In genomic region chr17:81673561-81674258, GRCh38 we compare ENCODE assay signal across 20 cellular contexts.
"Had no signal": no experiment of that assay in that cellular context is flagged by ENCODE, and none has a peak within 500 bp of the region (broad histone marks: within the 10 kb centered on the region; RNA-seq: fewer than 3 reads in every experiment).

No MANE protein-coding gene starts in this region.

- DNase-seq: activated CD4-positive, alpha-beta T cell treated with anti-CD3 and anti-CD28 coated beads for 1 hour; activated CD4-positive, alpha-beta T cell treated with anti-CD3 and anti-CD28 coated beads, Interleukin-2, amount 50 U/mL, for 1 hour; activated CD8-positive, alpha-beta T cell treated with anti-CD3 and anti-CD28 coated beads, Interleukin-2, amount 10 ng/mL, durations not matched to agents 7 days and 5 days; activated naive CD4-positive, alpha-beta T cell treated with Interleukin-2 at 50 U/mL for 16 hours; activated naive CD8-positive, alpha-beta T cell treated with anti-CD3 and anti-CD28 coated beads for 36 hours; activated T-cell treated with anti-CD3 and anti-CD28 coated beads, Interleukin-2, amount 50 U/mL, for 1 hour; dorsolateral prefrontal cortex; effector memory CD8-positive, alpha-beta T cell; glutamatergic neuron; hippocampal formation; left ventricle myocardium inferior; naive thymus-derived CD8-positive, alpha-beta T cell; ovary; psoas muscle; stimulated activated CD4-positive, alpha-beta T cell treated with anti-CD3 and anti-CD28 coated beads, Interleukin-4, amount 100 ng/mL, for 24 hours; stimulated activated naive CD4-positive, alpha-beta T cell treated with Interleukin-2 at 50 U/mL for 16 hours; WERI-Rb-1 had no signal

- H3K27me3 ChIP-seq: dorsolateral prefrontal cortex, esophagus muscularis mucosa, ovary, right atrium auricular region had no signal

- H3K4me3 ChIP-seq: dorsolateral prefrontal cortex, esophagus muscularis mucosa, left ventricle myocardium inferior, ovary, psoas muscle, right atrium auricular region, thoracic aorta had no signal

- H3K9me3 ChIP-seq: esophagus muscularis mucosa, left ventricle myocardium inferior, ovary, psoas muscle, right atrium auricular region, thoracic aorta had no signal

- H3K4me1 ChIP-seq: left ventricle myocardium inferior, psoas muscle had no signal

- H3K27ac ChIP-seq: dorsolateral prefrontal cortex, esophagus muscularis mucosa, left ventricle myocardium inferior, ovary, psoas muscle, right atrium auricular region, thoracic aorta, WERI-Rb-1 had no signal

- H3K36me3 ChIP-seq: ovary had no signal

- ATAC-seq: activated CD8-positive, alpha-beta T cell treated with anti-CD3 and anti-CD28 coated beads, Interleukin-2, amount 10 ng/mL, durations not matched to agents 7 days and 5 days; effector memory CD8-positive, alpha-beta T cell; naive thymus-derived CD8-positive, alpha-beta T cell; psoas muscle had no signal
